In genomic region chr17:63516910-63517824, GRCh38 we compare ENCODE assay signal across 10 cellular contexts. TPM values are rescaled to one million over a fixed set of nuclear protein-coding genes. Genes with fewer than 3 reads are reported as not detected.
DNase-seq lines count a peak whose midpoint lies in the region; TF ChIP-seq lines count a peak whose summit lies in the region.
"Had no signal": no experiment of that assay in that cellular context is flagged by ENCODE, and none has a peak within 500 bp of the region (broad histone marks: within the 10 kb centered on the region; RNA-seq: fewer than 3 reads in every experiment).

No MANE protein-coding gene starts in this region.

- no peaks in the 10 kb centered on the region for H3K36me3 Mint-ChIP-seq in activated CD4-positive, alpha-beta T cell treated with anti-CD3 and anti-CD28 coated beads, Interleukin-2, amount 10 ng/mL, durations not matched to agents 24 days and 14 days (ENCODE audit: low read depth)

- POLR2A ChIA-PET in AG04449 (lab: Yijun Ruan, JAX) = no interaction called here

- H3K27ac Mint-ChIP-seq in activated CD4-positive, alpha-beta T cell treated with anti-CD3 and anti-CD28 coated beads, Interleukin-2, amount 10 ng/mL, durations not matched to agents 24 days and 14 days = no peak overlapping the region
- H3K27ac Mint-ChIP-seq: activated B cell treated with CpG ODN at 0.5 μM for 24 hours had no signal

- H3K4me1 Mint-ChIP-seq in activated CD4-positive, alpha-beta T cell treated with anti-CD3 and anti-CD28 coated beads, Interleukin-2, amount 10 ng/mL, durations not matched to agents 24 days and 14 days = peaks cover 6% of the 10 kb centered on the region
- H3K4me1 Mint-ChIP-seq: activated B cell treated with CpG ODN at 0.5 μM for 24 hours had no signal

- H3K27me3 Mint-ChIP-seq in activated CD4-positive, alpha-beta T cell treated with anti-CD3 and anti-CD28 coated beads, Interleukin-2, amount 10 ng/mL, durations not matched to agents 24 days and 14 days = peaks cover 11% of the 10 kb centered on the region

- no peaks in the 10 kb centered on the region for H3K9me3 Mint-ChIP-seq in activated CD4-positive, alpha-beta T cell treated with anti-CD3 and anti-CD28 coated beads, Interleukin-2, amount 10 ng/mL, durations not matched to agents 24 days and 14 days
- H3K9me3 Mint-ChIP-seq: activated B cell treated with CpG ODN at 0.5 μM for 24 hours had no signal

- CTCF ChIA-PET in AG04449 (lab: Yijun Ruan, JAX) = interaction anchor here (0.6 kb wide), 1 partner anchor 13 kb away, joined by 3 read pairs; no protein-coding TSS in a partner anchor

- DNase-seq in AG04449 (ENCODE audit: low read depth, low spot score) = peak; percentile 16
- peak; percentile 88 for DNase-seq in ELR (ENCODE audit: low read depth)
- DNase-seq in SW480 (ENCODE audit: low spot score) = peak; percentile 92
- DNase-seq in glomerular visceral epithelial cell (ENCODE audit: extremely low spot score) = peak; percentile 75
- DNase-seq in NCI-H226 = no peak
- no peak for DNase-seq in DMS114 treated with DMSO at 0.1 percent for 48 hours (lab: John Stamatoyannopoulos, UW; ENCODE audit: unreplicated experiment)
- DNase-seq in cerebellar cortex (ENCODE audit: low spot score) = no peak
- no peak for DNase-seq in activated CD4-positive, alpha-beta T cell treated with anti-CD3 and anti-CD28 coated beads, Interleukin-2, amount 10 ng/mL, durations not matched to agents 24 days and 14 days
- DNase-seq: activated B cell treated with CpG ODN at 0.5 μM for 24 hours had no signal

- intact Hi-C loops in activated CD4-positive, alpha-beta T cell treated with anti-CD3 and anti-CD28 coated beads, Interleukin-2, amount 10 ng/mL, durations not matched to agents 24 days and 14 days (cut with micrococcal nuclease) = no loop called here

- H3K4me3 ChIP-seq in AG04449 (ENCODE audit: low read depth, low read length) = no peak overlapping the region
- H3K4me3 ChIP-seq: hepatocyte had no signal

- TF ChIP-seq CTCF in AG04449 (IDR thresholded peaks at IDR 0.05; ENCODE audit: insufficient read depth, low read length, missing control alignments) = no peak

- no peak overlapping the region for H3K4me3 Mint-ChIP-seq in activated CD4-positive, alpha-beta T cell treated with anti-CD3 and anti-CD28 coated beads, Interleukin-2, amount 10 ng/mL, durations not matched to agents 24 days and 14 days
- H3K4me3 Mint-ChIP-seq: activated B cell treated with CpG ODN at 0.5 μM for 24 hours had no signal

RNA-seq across cellular contexts. Expression of gene KCNH6, which starts 6.0 kb away (rescaled TPM):
- total RNA-seq in activated CD4-positive, alpha-beta T cell treated with anti-CD3 and anti-CD28 coated beads, Interleukin-2, amount 10 ng/mL, durations not matched to agents 24 days and 14 days = not detected in 2 replicates
- total RNA-seq: activated B cell treated with CpG ODN at 0.5 μM for 24 hours had no signal

RNA-seq across cellular contexts. Expression of gene DCAF7, which starts 33.1 kb away (rescaled TPM):
- 113 and 115 TPM in 2 replicates for total RNA-seq in activated CD4-positive, alpha-beta T cell treated with anti-CD3 and anti-CD28 coated beads, Interleukin-2, amount 10 ng/mL, durations not matched to agents 24 days and 14 days

RNA-seq across cellular contexts. Expression of gene ACE, which starts 40.3 kb away (rescaled TPM):
- 0.26 TPM in 1 of 2 replicates, not detected in the other for total RNA-seq in activated CD4-positive, alpha-beta T cell treated with anti-CD3 and anti-CD28 coated beads, Interleukin-2, amount 10 ng/mL, durations not matched to agents 24 days and 14 days

Comparison
In these comparisons a context has a peak if more than half of its experiments do, and no peak if none do; other contexts are left out.
1. DNase-seq: peak in AG04449 (single experiment), ELR (single experiment), SW480 (single experiment) and glomerular visceral epithelial cell (single experiment); none in NCI-H226 (single experiment), DMS114 treated with DMSO at 0.1 percent for 48 hours (single experiment), cerebellar cortex (single experiment) and activated CD4-positive, alpha-beta T cell treated with anti-CD3 and anti-CD28 coated beads, Interleukin-2, amount 10 ng/mL, durations not matched to agents 24 days and 14 days (single experiment).